Comparison of ENCODE assay signal across 7 cellular contexts in the genomic region with DNA sequence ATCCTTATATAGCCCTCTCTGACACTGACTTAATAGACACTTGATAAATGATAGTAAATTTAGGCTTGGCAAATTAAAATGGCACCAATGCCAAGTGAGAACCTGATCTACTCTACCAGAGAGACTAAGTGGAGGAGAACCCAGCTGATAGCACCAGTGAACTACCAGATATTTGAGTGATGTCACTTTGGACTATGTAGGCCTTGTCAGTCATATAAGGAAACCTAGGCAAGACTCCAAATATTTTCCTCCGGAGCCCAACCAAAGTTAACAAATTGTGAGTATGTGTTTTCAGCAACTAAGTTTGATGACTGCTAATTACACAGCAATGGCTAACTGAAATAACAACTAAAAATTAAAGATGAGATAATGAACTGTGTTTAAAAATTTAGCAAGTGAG.
A peak's percentile ranks its signal among the peaks of the same experiment; 100 is the strongest.
DNase-seq lines count a peak whose midpoint lies in the region; ATAC-seq, FAIRE-seq and TF ChIP-seq lines count a peak whose summit lies in the region.
"Not testable (repeated sequence)": the region's sequence is repeated elsewhere in the genome, so short reads cannot be mapped to it uniquely, and the experiment has no call there.

No MANE protein-coding gene starts in this region.

- not testable (repeated sequence) for H3K9ac ChIP-seq in iPS-18a (ENCODE audit: low read length)

- H3K36me3 ChIP-seq in esophagus muscularis mucosa; iPS-18a (ENCODE audit: control insufficient read depth, low read depth, low read length); pancreas: not testable (repeated sequence)

- TF ChIP-seq EP300 in esophagus muscularis mucosa (IDR thresholded peaks at IDR 0.05): not testable (repeated sequence)

- not testable (repeated sequence) for H3K4me3 ChIP-seq in esophagus muscularis mucosa, pancreas
- H3K4me3 ChIP-seq in iPS-18a (ENCODE audit: low read length): peak overlapping the region; percentile 2

- peaks cover 0 to 26% (median 5%) of the 10 kb centered on the region in 4 donors for H3K27me3 ChIP-seq in esophagus muscularis mucosa
- H3K27me3 ChIP-seq in iPS-18a (ENCODE audit: control insufficient read depth, insufficient read depth, low read length); pancreas: not testable (repeated sequence)

- not testable (repeated sequence) for BruUV-seq in Calu3 (replicated peaks; lab: Mats Ljungman, UMichigan)

- peaks cover 78% of the 10 kb centered on the region for H3K36me3 Mint-ChIP-seq in Calu3 (ENCODE audit: insufficient read depth, unreplicated experiment)
- H3K36me3 Mint-ChIP-seq in activated CD4-positive, alpha-beta T cell treated with anti-CD3 and anti-CD28 coated beads, Interleukin-2, amount 10 ng/mL, durations not matched to agents 24 days and 14 days (ENCODE audit: low read depth): not testable (repeated sequence)

- peak; percentile 37 for FAIRE-seq in pancreas (lab: Jason Lieb, UNC)

- not testable (repeated sequence) for H3K9me3 Mint-ChIP-seq in Calu3 (ENCODE audit: low read depth, unreplicated experiment)
- peaks cover 32% of the 10 kb centered on the region for H3K9me3 Mint-ChIP-seq in activated CD4-positive, alpha-beta T cell treated with anti-CD3 and anti-CD28 coated beads, Interleukin-2, amount 10 ng/mL, durations not matched to agents 24 days and 14 days

- H3K4me1 Mint-ChIP-seq in Calu3 (ENCODE audit: low read depth, unreplicated experiment); activated CD4-positive, alpha-beta T cell treated with anti-CD3 and anti-CD28 coated beads, Interleukin-2, amount 10 ng/mL, durations not matched to agents 24 days and 14 days: not testable (repeated sequence)

- CTCF ChIA-PET in Calu3 (lab: Charles Lee): not testable (repeated sequence)

- H3K4me1 ChIP-seq in esophagus muscularis mucosa; iPS-18a (ENCODE audit: control insufficient read depth, low read depth, low read length); pancreas: not testable (repeated sequence)

- ATAC-seq in pancreas: not testable (repeated sequence)

- peak overlapping the region; percentile 91 for H3K27ac Mint-ChIP-seq in Calu3 (ENCODE audit: unreplicated experiment)
- H3K27ac Mint-ChIP-seq in activated CD4-positive, alpha-beta T cell treated with anti-CD3 and anti-CD28 coated beads, Interleukin-2, amount 10 ng/mL, durations not matched to agents 24 days and 14 days: not testable (repeated sequence)

- DNase-seq in Calu3 (peak; percentile 24), NCI-H510A treated with DMSO at 0.1 percent for 48 hours (lab: John Stamatoyannopoulos, UW) (peak; percentile 29), RPMI7951 (ENCODE audit: low read depth) (peak; percentile 71), esophagus muscularis mucosa (ENCODE audit: extremely low spot score) (peak; percentile 64)
- DNase-seq in activated CD4-positive, alpha-beta T cell treated with anti-CD3 and anti-CD28 coated beads, Interleukin-2, amount 10 ng/mL, durations not matched to agents 24 days and 14 days: peak; percentile 50
- DNase-seq in pancreas: not testable (repeated sequence)

- TF ChIP-seq CTCF in Calu3 (IDR thresholded peaks at IDR 0.05; ENCODE audit: unreplicated experiment); esophagus muscularis mucosa (IDR thresholded peaks at IDR 0.05); pancreas (IDR thresholded peaks at IDR 0.05): not testable (repeated sequence)

- not testable (repeated sequence) for TF ChIP-seq POLR2A in esophagus muscularis mucosa (IDR thresholded peaks at IDR 0.05; ENCODE audit: low read depth)

- H3K9me3 ChIP-seq in esophagus muscularis mucosa, pancreas: not testable (repeated sequence)
- peaks cover 80% of the 10 kb centered on the region for H3K9me3 ChIP-seq in iPS-18a (ENCODE audit: control insufficient read depth, low read depth, low read length)

- H3K27ac ChIP-seq in esophagus muscularis mucosa (replicated peaks in 1 of 4); iPS-18a (ENCODE audit: low read length); pancreas: not testable (repeated sequence)

- not testable (repeated sequence) for H3K4me3 Mint-ChIP-seq in Calu3 (ENCODE audit: low read depth, unreplicated experiment); activated CD4-positive, alpha-beta T cell treated with anti-CD3 and anti-CD28 coated beads, Interleukin-2, amount 10 ng/mL, durations not matched to agents 24 days and 14 days

- H3K27me3 Mint-ChIP-seq in Calu3 (ENCODE audit: unreplicated experiment); activated CD4-positive, alpha-beta T cell treated with anti-CD3 and anti-CD28 coated beads, Interleukin-2, amount 10 ng/mL, durations not matched to agents 24 days and 14 days: not testable (repeated sequence)

- WGBS in esophagus muscularis mucosa: 65% methylated on average over 1 of the region's 1 CpG
- WGBS in pancreas, 2 donors: 32 to 56% methylated on average over 1 of the region's 1 CpG

- intact Hi-C loops in Calu3 (cut with micrococcal nuclease; ENCODE audit: unreplicated experiment); activated CD4-positive, alpha-beta T cell treated with anti-CD3 and anti-CD28 coated beads, Interleukin-2, amount 10 ng/mL, durations not matched to agents 24 days and 14 days (cut with micrococcal nuclease); esophagus muscularis mucosa (cut with DNase I); pancreas (cut with DNase I): not testable (repeated sequence)
